ENCODE assay signal across 14 cellular contexts in the genomic region with DNA sequence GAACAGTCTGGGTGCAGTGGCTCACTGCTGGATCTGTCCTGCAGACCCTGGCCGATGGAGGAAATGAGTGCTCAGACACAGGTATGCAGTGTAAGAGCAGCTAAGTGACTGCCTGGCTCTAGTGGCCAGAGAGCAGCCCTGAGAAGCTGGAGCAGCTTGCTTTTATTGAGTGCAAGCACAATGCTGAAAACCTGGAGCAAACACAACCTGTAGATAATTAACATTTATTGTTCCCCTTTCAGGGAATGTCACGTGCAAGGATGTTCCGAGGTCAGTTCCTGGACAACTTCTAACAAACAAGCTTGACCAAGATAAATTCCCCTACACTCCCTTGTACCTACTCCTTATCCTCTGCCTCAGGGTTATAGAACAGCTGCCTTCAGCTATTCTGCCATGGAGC. TPM values are rescaled to one million over a fixed set of nuclear protein-coding genes. Genes with fewer than 3 reads are reported as not detected.
DNase-seq lines count a peak whose midpoint lies in the region; ATAC-seq, FAIRE-seq and TF ChIP-seq lines count a peak whose summit lies in the region.
"Had no signal": no experiment of that assay in that cellular context is flagged by ENCODE, and none has a peak within 500 bp of the region (broad histone marks: within the 10 kb centered on the region; RNA-seq: fewer than 3 reads in every experiment).

No MANE protein-coding gene starts in this region.

- H3K27me3 ChIP-seq in PC-3 (ENCODE audit: low read length) (no peaks in the 10 kb centered on the region), small intestine (ENCODE audit: control insufficient read depth in 2 of 2, insufficient read depth in 2 of 2, low read length in 2 of 2) (no peaks in the 10 kb centered on the region), tibial artery (peaks cover 0 to 16% of the 10 kb centered on the region in 2 donors)
- H3K27me3 ChIP-seq: SJSA1 had no signal

- CTCF ChIA-PET in PC-3 (lab: Charles Lee) = no interaction called here

- intact Hi-C loops in PC-3 (cut with micrococcal nuclease) (no loop called here), tibial artery (cut with DNase I; ENCODE audit: low total_unique reads) (no loop called here)

- peak; percentile 84 for DNase-seq in DMS53 (lab: John Stamatoyannopoulos, UW)
- DNase-seq in PC-3 = no peak
- peak; percentile 67 for DNase-seq in epithelial cell of proximal tubule (ENCODE audit: low read depth)
- peak; percentile 96 for DNase-seq in small intestine
- no peak for DNase-seq in anterior cingulate cortex (lab: John Stamatoyannopoulos, UW)
- no peak for DNase-seq in NCI-H1694 treated with DMSO at 0.1 percent for 48 hours (lab: John Stamatoyannopoulos, UW)
- no peak for DNase-seq in tibial artery
- DNase-seq: DMS 273 treated with DMSO at 0.1 percent for 48 hours, GOT3, KBM-7, NCI-H2227 treated with DMSO at 0.1 percent for 48 hours had no signal

- no peaks in the 10 kb centered on the region for H3K9me2 ChIP-seq in PC-3 (replicated peaks; ENCODE audit: low read length)

- no peaks in the 10 kb centered on the region for H3K36me3 ChIP-seq in PC-3 (ENCODE audit: low read depth, low read length)
- peaks cover 0 to 12% of the 10 kb centered on the region in 2 donors for H3K36me3 ChIP-seq in small intestine (ENCODE audit: control insufficient read depth in 2 of 2, insufficient read depth in 2 of 2, low read length in 2 of 2)
- H3K36me3 ChIP-seq in tibial artery = no peaks in the 10 kb centered on the region
- H3K36me3 ChIP-seq: SJSA1 had no signal

- H3K4me2 ChIP-seq in PC-3 (ENCODE audit: low read length) = no peak overlapping the region

- H3K4me1 ChIP-seq in PC-3 (ENCODE audit: insufficient read depth, low read length) (peaks cover 39% of the 10 kb centered on the region), small intestine (ENCODE audit: control insufficient read depth in 2 of 2, insufficient read depth in 1 of 2, low read depth in 1 of 2, low read length in 1 of 2) (peaks cover 3 to 20% of the 10 kb centered on the region in 2 donors), tibial artery (no peaks in the 10 kb centered on the region)

- H2AFZ ChIP-seq in PC-3 (ENCODE audit: low read length) = no peak overlapping the region

- no peaks in the 10 kb centered on the region for H3K79me2 ChIP-seq in PC-3 (ENCODE audit: low read length)

- 22 to 56% (median 44%) methylated on average over 3 of the region's 3 CpGs for WGBS in small intestine, 3 donors

- H3K9me3 ChIP-seq in PC-3 (ENCODE audit: low read length) = no peaks in the 10 kb centered on the region
- no peaks in the 10 kb centered on the region for H3K9me3 ChIP-seq in small intestine (ENCODE audit: control insufficient read depth, low read depth)
- no peaks in the 10 kb centered on the region for H3K9me3 ChIP-seq in tibial artery
- H3K9me3 ChIP-seq: SJSA1 had no signal

- POLR2A ChIA-PET in PC-3 (lab: Charles Lee; ENCODE audit: unreplicated experiment) = no interaction called here

- H3K9ac ChIP-seq in PC-3 (ENCODE audit: low read length) = peak overlapping the region; percentile 37; the same call in 1 of the 2 replicates

- ATAC-seq in PC-3 = no peak

- TF ChIP-seq CTCF in PC-3 (conservative IDR thresholded peaks at IDR 0.05; ENCODE audit: low read depth, low read length) (no peak), epithelial cell of proximal tubule (conservative IDR thresholded peaks at IDR 0.05; ENCODE audit: low read depth, low read length) (no peak), tibial artery (IDR thresholded peaks at IDR 0.05) (no peak)

- H3K4me3 ChIP-seq in PC-3 (ENCODE audit: low read length) (no peak overlapping the region), epithelial cell of proximal tubule (ENCODE audit: low read depth, low read length) (no peak overlapping the region), small intestine (ENCODE audit: low read depth in 1 of 2, low read length in 2 of 2) (no peak overlapping the region), tibial artery (no peak overlapping the region)
- H3K4me3 ChIP-seq: SJSA1 had no signal

- FAIRE-seq in small intestine (lab: Jason Lieb, UNC) = no peak

- H4K20me1 ChIP-seq in PC-3 (ENCODE audit: low read length) = no peaks in the 10 kb centered on the region

- H3K27ac ChIP-seq in PC-3 (ENCODE audit: low read length) (peak overlapping the region; percentile 90), small intestine (ENCODE audit: low read depth in 1 of 2, low read length in 1 of 2) (peak overlapping the region; percentile 14 to 80), tibial artery (no peak overlapping the region)
- H3K27ac ChIP-seq: HL-60, SJSA1 had no signal

- no peaks in the 10 kb centered on the region for H3F3A ChIP-seq in PC-3 (ENCODE audit: low read length, unreplicated experiment)

- BruUV-seq in PC-3 (replicated peaks; lab: Mats Ljungman, UMichigan) = no TSS peak

RNA-seq across cellular contexts. Expression of a gene that starts 31.4 kb away (rescaled TPM):
- total RNA-seq in PC-3 (2014; rRNA removed) = not detected in 2 replicates
- total RNA-seq in epithelial cell of proximal tubule = 0.29 and 1.4 TPM in 2 replicates
- polyA plus RNA-seq in small intestine = 100 to 1,000 TPM; 127 to 689 (median 418) TPM
- total RNA-seq: osteoblast, SJSA1 had no signal

Comparison
In these comparisons a context has a peak if more than half of its experiments do, and no peak if none do; other contexts are left out.
1. DNase-seq: peak in DMS53 (single experiment), epithelial cell of proximal tubule (single experiment) and small intestine (single experiment); none in PC-3 (single experiment), anterior cingulate cortex (0 of 58), NCI-H1694 treated with DMSO at 0.1 percent for 48 hours (single experiment) and tibial artery (0 of 2).
2. H3K27ac ChIP-seq: peak in PC-3 (single experiment) and small intestine (2 of 2); none in tibial artery (0 of 2).